Comparison of ENCODE assay signal across 8 cellular contexts in the genomic region with DNA sequence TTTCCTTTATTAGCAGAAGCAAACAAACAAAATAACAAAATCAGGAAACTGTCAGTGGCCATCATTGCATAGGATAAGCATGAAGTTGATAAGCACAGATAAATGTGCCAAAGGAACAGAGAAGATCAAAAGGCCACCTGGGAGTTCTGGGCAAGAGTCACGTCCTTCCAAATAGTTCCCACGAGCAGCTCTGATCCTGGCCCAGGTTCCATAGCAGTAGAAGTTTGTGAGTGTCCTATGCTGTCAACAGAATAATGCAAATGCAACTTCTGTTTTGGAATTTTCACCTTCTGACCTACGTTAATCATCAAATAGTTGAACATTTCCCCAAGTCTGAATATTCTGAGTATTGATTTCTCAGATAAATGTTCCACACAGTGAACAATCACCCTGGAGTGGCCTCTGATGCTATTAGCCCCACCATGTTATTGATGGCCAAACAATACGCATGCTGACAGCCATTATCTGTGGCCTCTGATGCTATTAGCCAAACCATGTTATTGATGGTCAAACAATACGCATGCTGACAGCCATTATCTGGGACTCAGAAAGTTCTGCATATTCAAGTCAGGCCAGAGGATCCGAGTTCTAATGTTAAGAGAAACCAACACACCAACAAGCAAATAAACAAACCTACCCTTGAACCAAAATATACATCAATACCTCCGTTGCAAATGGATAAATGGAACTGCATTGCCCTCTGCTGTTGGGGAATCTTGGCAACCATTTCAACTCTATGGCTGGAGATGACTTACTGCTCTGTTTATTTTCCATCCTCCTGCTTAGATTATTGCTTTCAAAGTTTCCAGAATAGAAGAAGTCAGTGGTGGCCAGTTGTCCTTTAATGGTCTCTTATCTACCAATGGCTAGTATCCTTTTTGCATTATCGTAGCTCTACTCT.
DNase-seq lines count a peak whose midpoint lies in the region; ATAC-seq and TF ChIP-seq lines count a peak whose summit lies in the region.
"Had no signal": no experiment of that assay in that cellular context is flagged by ENCODE, and none has a peak within 500 bp of the region (broad histone marks: within the 10 kb centered on the region; RNA-seq: fewer than 3 reads in every experiment).

No MANE protein-coding gene starts in this region.

- H3K4me1 Mint-ChIP-seq in osteocyte (ENCODE audit: unreplicated experiment) = no peaks in the 10 kb centered on the region

- peaks cover 50% of the 10 kb centered on the region for H3K27me3 Mint-ChIP-seq in osteocyte (ENCODE audit: unreplicated experiment)

- POLR2A ChIA-PET in GM10248 (lab: Yijun Ruan, JAX) = no interaction called here

- no peaks in the 10 kb centered on the region for H3K9me3 Mint-ChIP-seq in osteocyte (ENCODE audit: unreplicated experiment)
- H3K9me3 Mint-ChIP-seq: stimulated activated naive B cell treated with anti-CD40 and anti-IgM and Interleukin-4, amounts not matched to agents 10 μg/mL and 1 μg/mL and 100 μg/mL, for 72 hours had no signal

- DNase-seq in GM10248 (ENCODE audit: extremely low spot score) (no peak), MG63 (peak; percentile 12), colonic mucosa (peak; percentile 22), osteocyte (ENCODE audit: extremely low spot score, unreplicated experiment) (no peak), NCI-H1048 (lab: John Stamatoyannopoulos, UW) (no peak), NCI-H146 (lab: John Stamatoyannopoulos, UW) (no peak)
- DNase-seq: stimulated activated naive B cell treated with anti-CD40 and anti-IgM and Interleukin-4, amounts not matched to agents 10 μg/mL and 1 μg/mL and 100 μg/mL, for 72 hours had no signal

- no peaks in the 10 kb centered on the region for H3K36me3 ChIP-seq in MG63
- H3K36me3 ChIP-seq in colonic mucosa = no peaks in the 10 kb centered on the region

- no peak overlapping the region for H3K4me3 ChIP-seq in MG63
- H3K4me3 ChIP-seq in colonic mucosa = no peak overlapping the region

- no peak overlapping the region for H3K9ac ChIP-seq in colonic mucosa (ENCODE audit: low read depth in 2 of 2, low read length in 2 of 2)

- H3K4me1 ChIP-seq in colonic mucosa = no peaks in the 10 kb centered on the region

- CTCF ChIA-PET in GM10248 (lab: Yijun Ruan, JAX) = interaction anchor here (0.6 to 1.5 kb wide), 5 partner anchors 15 to 268 kb away, joined by 3 to 5 read pairs (median 3); no protein-coding TSS in a partner anchor

- no peak overlapping the region for H3K4me3 Mint-ChIP-seq in osteocyte (ENCODE audit: unreplicated experiment)
- H3K4me3 Mint-ChIP-seq: stimulated activated naive B cell treated with anti-CD40 and anti-IgM and Interleukin-4, amounts not matched to agents 10 μg/mL and 1 μg/mL and 100 μg/mL, for 72 hours had no signal

- TF ChIP-seq CTCF in GM10248 (IDR thresholded peaks at IDR 0.05; ENCODE audit: control extremely low read depth, extremely low read depth, low read depth, missing control alignments) (peak; percentile 12), colonic mucosa (IDR thresholded peaks at IDR 0.05) (peak; percentile 26), osteocyte (IDR thresholded peaks at IDR 0.05) (peak; percentile 41)

- no peak overlapping the region for H3K27ac ChIP-seq in colonic mucosa

- intact Hi-C loops in colonic mucosa (cut with DNase I) = loop anchor here (5.0 kb wide), 2 partner anchors 135 to 265 kb away; no protein-coding TSS in a partner anchor

- no peak for ATAC-seq in GM21367 (IDR thresholded peaks at IDR 0.05; ENCODE audit: unreplicated experiment)

- H3K36me3 Mint-ChIP-seq in osteocyte (ENCODE audit: unreplicated experiment) = no peaks in the 10 kb centered on the region
- H3K36me3 Mint-ChIP-seq: stimulated activated naive B cell treated with anti-CD40 and anti-IgM and Interleukin-4, amounts not matched to agents 10 μg/mL and 1 μg/mL and 100 μg/mL, for 72 hours had no signal

- no peaks in the 10 kb centered on the region for H3K9me3 ChIP-seq in MG63
- no peaks in the 10 kb centered on the region for H3K9me3 ChIP-seq in colonic mucosa

- H3K27ac Mint-ChIP-seq in osteocyte (ENCODE audit: unreplicated experiment) = no peak overlapping the region
- H3K27ac Mint-ChIP-seq: stimulated activated naive B cell treated with anti-CD40 and anti-IgM and Interleukin-4, amounts not matched to agents 10 μg/mL and 1 μg/mL and 100 μg/mL, for 72 hours had no signal

- H3K27me3 ChIP-seq in MG63 = no peaks in the 10 kb centered on the region
- no peaks in the 10 kb centered on the region for H3K27me3 ChIP-seq in colonic mucosa

Comparison
In these comparisons a context has a peak if more than half of its experiments do, and no peak if none do; other contexts are left out.
1. DNase-seq: peak in MG63 (single experiment) and colonic mucosa (single experiment); none in GM10248 (single experiment), osteocyte (single experiment), NCI-H1048 (single experiment) and NCI-H146 (single experiment).
2. Peak in every context shown above with its lines, with median percentiles within 50 percentile points of each other: CTCF ChIP-seq.